Comparison of ENCODE assay signal across 17 cellular contexts in genomic region chr5:38601133-38601842, GRCh38. TPM values are rescaled to one million over a fixed set of nuclear protein-coding genes. Genes with fewer than 3 reads are reported as not detected.
DNase-seq lines count a peak whose midpoint lies in the region; ATAC-seq, FAIRE-seq and TF ChIP-seq lines count a peak whose summit lies in the region.
"Had no signal": no experiment of that assay in that cellular context is flagged by ENCODE, and none has a peak within 500 bp of the region (broad histone marks: within the 10 kb centered on the region; RNA-seq: fewer than 3 reads in every experiment).

No MANE protein-coding gene starts in this region.

- H3K4me1 ChIP-seq in PC-9 (replicated peaks; ENCODE audit: insufficient read depth) (peaks cover 60% of the 10 kb centered on the region), pancreas (peaks cover 9 to 26% (median 12%) of the 10 kb centered on the region in 3 donors)
- H3K4me1 ChIP-seq: Peyer's patch had no signal

- CTCF ChIA-PET in PC-9 (lab: Charles Lee) = interaction anchor here (1.0 kb wide), 1 partner anchor 209 kb away, joined by 3 read pairs; no protein-coding TSS in a partner anchor

- intact Hi-C loops in PC-9 (cut with micrococcal nuclease; ENCODE audit: unreplicated experiment) = no loop called here
- intact Hi-C loops in pancreas (cut with DNase I) = no loop called here

- TF ChIP-seq CTCF in C4-2B (conservative IDR thresholded peaks at IDR 0.05) (no peak), PC-9 (conservative IDR thresholded peaks at IDR 0.05) (no peak), pancreas (IDR thresholded peaks at IDR 0.05) (no peak)

- no peak overlapping the region for H3K4me2 ChIP-seq in PC-9

- ATAC-seq in pancreas (peak; percentile 46 to 62 (median 47)), GM19351 (IDR thresholded peaks at IDR 0.05; ENCODE audit: unreplicated experiment) (no peak), left lobe of liver (no peak)
- ATAC-seq in stimulated activated naive CD8-positive, alpha-beta T cell treated with anti-CD3 and anti-CD28 coated beads, Interleukin-15, Interleukin-2, amounts not matched to agents 100 U/mL and 50 U/mL, for 24 hours = no peak
- ATAC-seq: stimulated activated naive B cell treated with anti-CD40 and anti-IgM and Interleukin-4, amounts not matched to agents 10 μg/mL and 1 μg/mL and 100 μg/mL, for 72 hours; T-cell had no signal

- no peaks in the 10 kb centered on the region for H3K9me2 ChIP-seq in PC-9 (ENCODE audit: insufficient read depth)

- POLR2A ChIA-PET in PC-9 (lab: Charles Lee; ENCODE audit: unreplicated experiment) = no interaction called here

- H3K4me3 ChIP-seq in PC-9 (no peak overlapping the region), pancreas (no peak overlapping the region)
- H3K4me3 ChIP-seq: lower lobe of right lung, Peyer's patch, skin epidermis had no signal

- peaks cover 5% of the 10 kb centered on the region; the same call in 1 of the 2 replicates for H3K9me3 ChIP-seq in PC-9 (ENCODE audit: insufficient read depth, low read depth)
- no peaks in the 10 kb centered on the region for H3K9me3 ChIP-seq in pancreas
- H3K9me3 ChIP-seq: lower lobe of right lung, Peyer's patch had no signal

- no peaks in the 10 kb centered on the region for H3K36me3 ChIP-seq in PC-9 (ENCODE audit: low read depth)
- H3K36me3 ChIP-seq in pancreas = no peaks in the 10 kb centered on the region
- H3K36me3 ChIP-seq: lower lobe of right lung, Peyer's patch had no signal

- no peaks in the 10 kb centered on the region for H4K20me1 ChIP-seq in PC-9 (ENCODE audit: insufficient read depth)

- H2AFZ ChIP-seq in PC-9 = no peak overlapping the region

- H3K79me2 ChIP-seq in PC-9 (ENCODE audit: low read depth) = no peaks in the 10 kb centered on the region

- DNase-seq in PC-9 (no peak), fibroblast of peridontal ligament (ENCODE audit: extremely low read depth) (peak; percentile 61), pancreas (no peak), ureter (ENCODE audit: low spot score) (no peak), left lobe of liver (ENCODE audit: low spot score) (no peak)
- no peak for DNase-seq in stimulated activated naive CD8-positive, alpha-beta T cell treated with anti-CD3 and anti-CD28 coated beads, Interleukin-15, Interleukin-2, amounts not matched to agents 100 U/mL and 50 U/mL, for 24 hours
- DNase-seq: H7; Karpas-422; lower lobe of right lung; NCI-H1694; NCI-H446 treated with DMSO at 0.1 percent for 48 hours; Peyer's patch; stimulated activated naive B cell treated with anti-CD40 and anti-IgM and Interleukin-4, amounts not matched to agents 10 μg/mL and 1 μg/mL and 100 μg/mL, for 72 hours; T-cell had no signal

- peaks cover 27% of the 10 kb centered on the region for H3F3A ChIP-seq in PC-9 (ENCODE audit: insufficient read depth, low read depth)

- 67 to 70% methylated on average over 5 of the region's 5 CpGs for WGBS in pancreas, 2 donors

- TSS peak; percentile 91 for BruUV-seq in PC-9 (replicated peaks; lab: Mats Ljungman, UMichigan)

- H3K27me3 ChIP-seq in PC-9 (ENCODE audit: insufficient read depth, low read depth) (no peaks in the 10 kb centered on the region), pancreas (no peaks in the 10 kb centered on the region)
- H3K27me3 ChIP-seq: Peyer's patch had no signal

- H3K27ac ChIP-seq in C4-2B (peak overlapping the region; percentile 76), PC-9 (peak overlapping the region; percentile 4), pancreas (peak overlapping the region in 1 of 4 donors; percentile 45)
- H3K27ac ChIP-seq: lower lobe of right lung, Peyer's patch had no signal

- no peak for FAIRE-seq in pancreas (lab: Jason Lieb, UNC)

RNA-seq across cellular contexts. Expression of gene LIFR, which starts 44.8 kb away (rescaled TPM):
- total RNA-seq in PC-9 (2021) = 22.0 and 28.6 TPM in 2 replicates
- 10 to 100 TPM; 10.8 to 32.5 (median 21.7) TPM for total RNA-seq in pancreas
- polyA plus RNA-seq in pancreas = 1 to 10 TPM; 4.1 to 7.1 TPM
- 65.4 TPM for total RNA-seq in ureter
- total RNA-seq in left lobe of liver = 21.9 TPM

Comparison
In these comparisons a context has a peak if more than half of its experiments do, and no peak if none do; other contexts are left out.
1. ATAC-seq: peak in pancreas (4 of 4); none in GM19351 (single experiment), left lobe of liver (single experiment) and stimulated activated naive CD8-positive, alpha-beta T cell treated with anti-CD3 and anti-CD28 coated beads, Interleukin-15, Interleukin-2, amounts not matched to agents 100 U/mL and 50 U/mL, for 24 hours (single experiment).